ENCODE assay signal across 8 cellular contexts in the genomic region with DNA sequence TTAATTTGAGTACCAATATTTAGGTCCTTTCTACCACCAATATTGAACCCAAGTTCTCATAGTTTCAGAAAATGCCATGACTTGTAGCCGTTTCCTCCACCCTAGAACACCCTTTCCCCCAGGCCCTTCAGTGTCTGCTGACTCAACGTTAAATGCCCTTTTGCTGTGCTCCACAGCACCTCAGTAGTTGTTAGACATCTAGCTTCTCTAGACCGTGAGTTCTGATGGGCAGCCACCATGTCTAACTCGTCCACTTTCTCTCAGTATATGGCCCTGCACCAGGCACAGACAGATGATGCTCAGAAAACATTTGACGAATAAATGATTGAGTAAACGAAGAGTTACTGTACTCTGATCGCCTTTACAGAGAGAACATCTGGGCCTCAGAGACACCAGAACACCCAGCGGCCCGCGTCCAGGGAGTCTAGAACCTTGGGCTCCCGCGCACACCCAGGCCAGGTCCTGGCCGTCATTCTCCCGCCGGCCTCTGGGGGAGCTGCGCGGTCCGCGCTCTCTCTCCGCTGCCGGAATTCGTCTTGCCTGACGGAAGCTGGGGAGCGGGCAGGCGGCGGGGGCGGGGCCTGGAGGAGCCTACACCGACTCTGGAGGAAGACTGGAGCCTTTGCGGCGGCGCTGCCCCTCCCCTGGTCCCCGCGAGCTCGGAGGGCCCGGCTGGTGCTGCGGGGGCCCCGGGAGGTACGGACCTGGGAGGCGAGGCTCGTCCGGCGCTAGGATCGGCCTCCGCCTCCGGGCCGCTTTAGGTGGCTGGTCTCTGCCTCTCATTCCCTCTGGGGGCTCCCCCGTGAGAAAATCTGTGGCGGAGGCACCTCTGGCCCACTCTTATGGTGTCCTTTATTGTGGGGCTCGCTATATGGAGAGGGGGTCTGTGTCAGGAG. TPM values are rescaled to one million over a fixed set of nuclear protein-coding genes. Genes with fewer than 3 reads are reported as not detected.
A peak's percentile ranks its signal among the peaks of the same experiment; 100 is the strongest.
DNase-seq lines count a peak whose midpoint lies in the region; ATAC-seq and TF ChIP-seq lines count a peak whose summit lies in the region.

A gene (plus strand): TSS at position 582 of the 896 bp plus-strand sequence. CDS start 1,488 bp downstream, outside the sequence.

- H3K4me3 Mint-ChIP-seq in Calu3 (ENCODE audit: low read depth, unreplicated experiment) = peak within 1 kb of the TSS; percentile 99
- peak within 1 kb of the TSS; percentile 83 to 100 (median 100) for H3K4me3 Mint-ChIP-seq in naive thymus-derived CD8-positive, alpha-beta T cell
- peak within 1 kb of the TSS; percentile 94 to 100 for H3K4me3 Mint-ChIP-seq in stimulated activated naive B cell treated with anti-CD40 and anti-IgM and Interleukin-4, amounts not matched to agents 10 μg/mL and 1 μg/mL and 100 μg/mL, for 72 hours

- no peaks in the 10 kb centered on the region for H3K27me3 Mint-ChIP-seq in Calu3 (ENCODE audit: unreplicated experiment)
- no peaks in the 10 kb centered on the region for H3K27me3 Mint-ChIP-seq in naive thymus-derived CD8-positive, alpha-beta T cell
- H3K27me3 Mint-ChIP-seq in stimulated activated naive B cell treated with anti-CD40 and anti-IgM and Interleukin-4, amounts not matched to agents 10 μg/mL and 1 μg/mL and 100 μg/mL, for 72 hours = no peaks in the 10 kb centered on the region

- ATAC-seq in GM21717 (IDR thresholded peaks at IDR 0.05; ENCODE audit: unreplicated experiment) = peak; percentile 40
- peak; percentile 72 for ATAC-seq in naive thymus-derived CD8-positive, alpha-beta T cell
- peak; percentile 69 to 73 for ATAC-seq in stimulated activated naive B cell treated with anti-CD40 and anti-IgM and Interleukin-4, amounts not matched to agents 10 μg/mL and 1 μg/mL and 100 μg/mL, for 72 hours (replicated peaks)

- POLR2A ChIA-PET in naive thymus-derived CD8-positive, alpha-beta T cell (lab: Charles Lee) = interaction anchor here (0.6 to 7.2 kb wide), 11 partner anchors 30 to 331 kb away, joined by 3 to 83 read pairs (median 5); a partner anchor contains a TSS

- H3K36me3 Mint-ChIP-seq in Calu3 (ENCODE audit: insufficient read depth, unreplicated experiment) = peaks cover 91% of the 10 kb centered on the region
- H3K36me3 Mint-ChIP-seq in naive thymus-derived CD8-positive, alpha-beta T cell = peaks cover 3 to 26% (median 9%) of the 10 kb centered on the region in 3 donors
- H3K36me3 Mint-ChIP-seq in stimulated activated naive B cell treated with anti-CD40 and anti-IgM and Interleukin-4, amounts not matched to agents 10 μg/mL and 1 μg/mL and 100 μg/mL, for 72 hours = peaks cover 35 to 44% of the 10 kb centered on the region in 2 donors

- DNase-seq in Calu3 (peak; percentile 99), Kasumi-1 (lab: John Stamatoyannopoulos, UW) (peak; percentile 85 to 93), RKO (ENCODE audit: low spot score) (peak; percentile 92), activated T-helper 1 cell treated with Interleukin-2 at 50 U/mL for 16 hours (ENCODE audit: low read depth) (peak; percentile 91), fibroblast of gingiva (ENCODE audit: low read depth) (peak; percentile 90)
- DNase-seq in naive thymus-derived CD8-positive, alpha-beta T cell = peak; percentile 86 to 96 (median 90)
- DNase-seq in stimulated activated naive B cell treated with anti-CD40 and anti-IgM and Interleukin-4, amounts not matched to agents 10 μg/mL and 1 μg/mL and 100 μg/mL, for 72 hours = peak; percentile 91

- peaks cover 69% of the 10 kb centered on the region for H3K4me1 Mint-ChIP-seq in Calu3 (ENCODE audit: low read depth, unreplicated experiment)
- peaks cover 29 to 73% (median 67%) of the 10 kb centered on the region in 4 donors for H3K4me1 Mint-ChIP-seq in naive thymus-derived CD8-positive, alpha-beta T cell
- peaks cover 40 to 79% of the 10 kb centered on the region in 2 donors for H3K4me1 Mint-ChIP-seq in stimulated activated naive B cell treated with anti-CD40 and anti-IgM and Interleukin-4, amounts not matched to agents 10 μg/mL and 1 μg/mL and 100 μg/mL, for 72 hours

- intact Hi-C loops in Calu3 (cut with micrococcal nuclease; ENCODE audit: unreplicated experiment) = no loop called here

- CTCF ChIA-PET in Calu3 (lab: Charles Lee) = interaction anchor here (0.5 to 1.8 kb wide), 17 partner anchors 17 to 233 kb away, joined by 3 to 14 read pairs (median 4); a partner anchor contains a TSS

- TF ChIP-seq CTCF in Calu3 (IDR thresholded peaks at IDR 0.05; ENCODE audit: unreplicated experiment) = peak; percentile 96

- H3K9me3 Mint-ChIP-seq in Calu3 (ENCODE audit: low read depth, unreplicated experiment) = peaks cover 3% of the 10 kb centered on the region
- H3K9me3 Mint-ChIP-seq in naive thymus-derived CD8-positive, alpha-beta T cell = peaks cover 0 to 4% (median 0%) of the 10 kb centered on the region in 9 donors
- peaks cover 3% of the 10 kb centered on the region in 2 donors for H3K9me3 Mint-ChIP-seq in stimulated activated naive B cell treated with anti-CD40 and anti-IgM and Interleukin-4, amounts not matched to agents 10 μg/mL and 1 μg/mL and 100 μg/mL, for 72 hours

- peak within 1 kb of the TSS; percentile 99 for H3K27ac Mint-ChIP-seq in Calu3 (ENCODE audit: unreplicated experiment)
- H3K27ac Mint-ChIP-seq in naive thymus-derived CD8-positive, alpha-beta T cell = peak within 1 kb of the TSS; percentile 66 to 100 (median 92)
- H3K27ac Mint-ChIP-seq in stimulated activated naive B cell treated with anti-CD40 and anti-IgM and Interleukin-4, amounts not matched to agents 10 μg/mL and 1 μg/mL and 100 μg/mL, for 72 hours = peak within 1 kb of the TSS; percentile 90

- BruUV-seq in Calu3 (replicated peaks; lab: Mats Ljungman, UMichigan) = no TSS peak

RNA-seq across cellular contexts. Expression of the gene that starts here (rescaled TPM):
- 55.7 and 58.4 TPM in 2 replicates for total RNA-seq in Calu3 (2022)
- 10 to 100 TPM; 19.1 to 19.2 TPM for total RNA-seq in naive thymus-derived CD8-positive, alpha-beta T cell
- 10 to 100 TPM; 20.5 to 30.2 (median 21.9) TPM for polyA plus RNA-seq in naive thymus-derived CD8-positive, alpha-beta T cell

Comparison
In these comparisons a context has a peak if more than half of its experiments do, and no peak if none do; other contexts are left out.
1. Peak in every context shown above with its lines: DNase-seq and ATAC-seq.